Comparison of ENCODE assay signal across 28 cellular contexts in the genomic region with DNA sequence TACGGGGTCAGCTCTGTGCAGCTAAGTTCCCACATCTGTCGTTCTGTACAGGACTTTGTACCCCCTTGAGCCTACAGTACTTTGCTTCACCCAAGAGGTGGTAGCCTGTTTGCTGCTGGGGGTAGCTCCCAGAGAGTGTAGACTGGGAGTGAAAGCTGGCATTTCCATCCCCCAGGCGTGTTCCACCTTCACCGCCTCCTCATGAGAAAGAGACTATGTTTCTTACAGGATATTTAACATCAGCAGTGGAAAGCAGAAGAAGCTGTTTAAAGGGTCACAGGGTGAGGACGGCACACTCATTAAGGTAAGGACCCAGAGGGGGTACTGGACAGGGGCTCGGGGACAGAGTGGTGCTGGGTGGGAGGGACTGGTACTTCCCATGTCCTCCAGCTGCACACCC.
"Had no signal": no experiment of that assay in that cellular context is flagged by ENCODE, and none has a peak within 500 bp of the region (broad histone marks: within the 10 kb centered on the region; RNA-seq: fewer than 3 reads in every experiment).

No MANE protein-coding gene starts in this region.

- H3K4me3 Mint-ChIP-seq: dendritic cell treated with granulocyte-macrophage colony-stimulating factor and Interleukin-4, amounts not matched to agents 40 ng/mL and 50 ng/mL, for 4 days; effector memory CD8-positive, alpha-beta T cell; endodermal cell had no signal

- H3K4me3 ChIP-seq: colonic mucosa, coronary artery, dorsolateral prefrontal cortex, esophagus muscularis mucosa, esophagus squamous epithelium, gastrocnemius medialis, gastroesophageal sphincter, heart left ventricle, heart right ventricle had no signal

- H3K36me3 ChIP-seq: colonic mucosa had no signal

- FAIRE-seq: colon, endometrium, endothelial cell of umbilical vein, frontal cortex had no signal

- H3K27ac Mint-ChIP-seq: dendritic cell treated with granulocyte-macrophage colony-stimulating factor and Interleukin-4, amounts not matched to agents 40 ng/mL and 50 ng/mL, for 4 days; effector memory CD8-positive, alpha-beta T cell; endodermal cell had no signal

- DNase-seq: colonic mucosa; cortex of kidney; dermis blood vessel endothelial cell; dorsolateral prefrontal cortex; effector CD4-positive, alpha-beta T cell; effector CD8-positive, alpha-beta T cell; effector memory CD4-positive, alpha-beta T cell; effector memory CD8-positive, alpha-beta T cell; endodermal cell; erythroblast; esophagus squamous epithelium; foreskin fibroblast; foreskin keratinocyte; foreskin melanocyte; gastrocnemius medialis; glutamatergic neuron; heart left ventricle; heart right ventricle had no signal

- H3K4me1 Mint-ChIP-seq: endodermal cell had no signal

- H3K9me3 ChIP-seq: colonic mucosa, esophagus muscularis mucosa, esophagus squamous epithelium, gastrocnemius medialis, gastroesophageal sphincter, heart left ventricle, heart right ventricle had no signal

- H3K9me3 Mint-ChIP-seq: dendritic cell treated with granulocyte-macrophage colony-stimulating factor and Interleukin-4, amounts not matched to agents 40 ng/mL and 50 ng/mL, for 4 days; effector memory CD8-positive, alpha-beta T cell; endodermal cell had no signal

- H3K27me3 ChIP-seq: colonic mucosa, dorsolateral prefrontal cortex, esophagus muscularis mucosa, esophagus squamous epithelium, foreskin keratinocyte, gastrocnemius medialis, gastroesophageal sphincter, heart left ventricle, heart right ventricle had no signal

- H3K27me3 Mint-ChIP-seq: dendritic cell treated with granulocyte-macrophage colony-stimulating factor and Interleukin-4, amounts not matched to agents 40 ng/mL and 50 ng/mL, for 4 days; effector memory CD8-positive, alpha-beta T cell had no signal

- H3K4me1 ChIP-seq: colonic mucosa, esophagus muscularis mucosa, foreskin keratinocyte, gastrocnemius medialis, gastroesophageal sphincter, heart left ventricle, heart right ventricle had no signal

- H3K27ac ChIP-seq: colonic mucosa, coronary artery, epithelial cell of prostate, esophagus muscularis mucosa, esophagus squamous epithelium, foreskin keratinocyte, gastrocnemius medialis, gastroesophageal sphincter, heart left ventricle, heart right ventricle had no signal

- ATAC-seq: effector memory CD8-positive, alpha-beta T cell; esophagus mucosa; foreskin keratinocyte; gastrocnemius medialis; gastroesophageal sphincter; heart left ventricle; heart right ventricle had no signal
